Comparison of ENCODE assay signal across 23 cellular contexts in the genomic region with DNA sequence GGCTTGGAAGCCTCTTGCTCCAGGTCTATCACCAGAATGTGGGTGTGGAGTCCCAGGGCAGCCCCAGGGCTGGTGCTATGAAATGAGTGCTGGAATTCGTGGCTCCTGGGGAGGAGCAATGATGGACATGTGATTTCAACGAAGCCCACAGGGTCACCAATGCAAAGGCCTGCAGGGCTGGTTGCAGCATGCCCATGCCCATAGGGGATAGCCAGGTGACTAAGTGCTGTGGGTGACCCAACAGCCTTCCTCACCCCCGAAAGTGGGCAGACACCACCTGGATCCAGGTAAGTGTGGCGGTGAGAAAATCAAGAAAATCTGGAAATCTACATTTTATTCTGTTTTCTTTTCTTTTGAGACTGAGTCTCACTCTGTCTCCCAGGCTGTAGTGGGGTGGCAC.
DNase-seq lines count a peak whose midpoint lies in the region; ATAC-seq, FAIRE-seq and TF ChIP-seq lines count a peak whose summit lies in the region.
"Had no signal": no experiment of that assay in that cellular context is flagged by ENCODE, and none has a peak within 500 bp of the region (broad histone marks: within the 10 kb centered on the region; RNA-seq: fewer than 3 reads in every experiment).

No MANE protein-coding gene starts in this region.

- no peak overlapping the region for H3K23ac ChIP-seq in H1 (ENCODE audit: insufficient read length)

- intact Hi-C loops in mammary epithelial cell (cut with micrococcal nuclease), result no loop called here
- intact Hi-C loops in breast epithelium (cut with DNase I; ENCODE audit: low total_unique reads), result no loop called here

- H4K20me1 ChIP-seq in mammary epithelial cell (ENCODE audit: insufficient read depth, low read length) (no peaks in the 10 kb centered on the region), H1 (replicated peaks in 1 of 2; ENCODE audit: control insufficient read depth in 1 of 2, insufficient read depth in 2 of 2, low read length in 2 of 2) (no peaks in the 10 kb centered on the region)
- H4K20me1 ChIP-seq: BLaER1 had no signal

- peak; percentile 0 for DNase-seq in mammary epithelial cell
- DNase-seq in breast epithelium (ENCODE audit: low spot score in 2 of 2), result no peak
- DNase-seq in H1 (ENCODE audit: low read depth in 1 of 2, low spot score in 2 of 2), result no peak
- no peak for DNase-seq in nephron progenitor cell
- DNase-seq in NCI-H2171 (lab: John Stamatoyannopoulos, UW), result no peak
- DNase-seq: CD4-positive, alpha-beta T cell; CD8-positive, alpha-beta memory T cell; DMS 273 treated with DMSO at 0.1 percent for 48 hours; DMS79; EL; GDM1; GOT3; H7; HCEC 1CT had no signal

- no peak overlapping the region for H3K9ac ChIP-seq in mammary epithelial cell (ENCODE audit: insufficient read depth, low read length)
- no peak overlapping the region for H3K9ac ChIP-seq in H1 (replicated peaks in 1 of 4; ENCODE audit: extremely low read depth in 1 of 4, low read depth in 3 of 4, low read length in 3 of 4)
- H3K9ac ChIP-seq: BLaER1 had no signal

- no peak overlapping the region for H3K18ac ChIP-seq in H1 (ENCODE audit: extremely low read depth, low read length)

- H3K14ac ChIP-seq in H1 (ENCODE audit: insufficient read length), result no peak overlapping the region

- no peak overlapping the region for H3K4ac ChIP-seq in H1 (replicated peaks; ENCODE audit: insufficient read length, low read depth, low read length)

- H4K91ac ChIP-seq in H1 (replicated peaks; ENCODE audit: insufficient read length, low read length), result no peak overlapping the region

- TF ChIP-seq EP300 in H1 (IDR thresholded peaks at IDR 0.05; ENCODE audit: borderline replicate concordance in 1 of 2, low read depth in 2 of 2, low read length in 2 of 2), result no peak

- H3K9me3 ChIP-seq in mammary epithelial cell (replicated peaks; ENCODE audit: insufficient read depth, low read length) (peaks cover 4% of the 10 kb centered on the region), breast epithelium (no peaks in the 10 kb centered on the region), H1 (ENCODE audit: insufficient read depth in 2 of 2, low read depth in 1 of 2, low read length in 1 of 2) (peaks cover 0 to 3% of the 10 kb centered on the region in 2 experiments; a peak in 1 of 4 replicates)
- H3K9me3 ChIP-seq: BLaER1 had no signal

- peaks cover 5% of the 10 kb centered on the region for H3K27me3 Mint-ChIP-seq in nephron progenitor cell (ENCODE audit: low read depth, poor library complexity)

- H3K27ac ChIP-seq in mammary epithelial cell (ENCODE audit: insufficient read depth, low read depth, low read length) (no peak overlapping the region), breast epithelium (no peak overlapping the region), H1 (ENCODE audit: low read depth, low read length) (no peak overlapping the region)
- H3K27ac ChIP-seq: 22Rv1, BLaER1 had no signal

- no peak overlapping the region for H2AK5ac ChIP-seq in H1 (ENCODE audit: low read depth, low read length)

- TF ChIP-seq CTCF in mammary epithelial cell (conservative IDR thresholded peaks at IDR 0.05 in 1 of 2, IDR thresholded peaks at IDR 0.05 in 1 of 2; ENCODE audit: extremely low read depth in 1 of 2, insufficient read depth in 1 of 2, low read depth in 1 of 2, low read length in 2 of 2), result no peak
- no peak for TF ChIP-seq CTCF in breast epithelium (IDR thresholded peaks at IDR 0.05)
- TF ChIP-seq CTCF in H1 (IDR thresholded peaks at IDR 0.05; ENCODE audit: control extremely low read depth in 1 of 3, insufficient read depth in 1 of 3, low read depth in 1 of 3, low read length in 3 of 3), result no peak
- TF ChIP-seq CTCF in nephron progenitor cell (IDR thresholded peaks at IDR 0.05), result no peak

- H3K23me2 ChIP-seq in H1 (ENCODE audit: low read depth, low read length), result no peaks in the 10 kb centered on the region

- no peak overlapping the region for H4K8ac ChIP-seq in H1 (ENCODE audit: extremely low read depth, insufficient read depth, low read length)

- no peak overlapping the region for H3K4me3 Mint-ChIP-seq in nephron progenitor cell
- H3K4me3 Mint-ChIP-seq: B cell; CD14-positive monocyte; CD4-positive, alpha-beta T cell; CD8-positive, alpha-beta memory T cell had no signal

- no peak for ATAC-seq in GM19324 (IDR thresholded peaks at IDR 0.05; ENCODE audit: low FRiP score, unreplicated experiment)
- ATAC-seq: GM12878 had no signal

- TF ChIP-seq POLR2A in breast epithelium (IDR thresholded peaks at IDR 0.05) (no peak), H1 (IDR thresholded peaks at IDR 0.05; ENCODE audit: control extremely low read depth in 1 of 2, low read depth in 2 of 2, low read length in 2 of 2) (no peak)

- H2BK20ac ChIP-seq in H1 (ENCODE audit: low read length), result 0 out of 2 replicates have a peak overlapping the region, but pooled peaks have one; percentile 57

- H3K4me1 Mint-ChIP-seq in nephron progenitor cell, result peaks cover 11% of the 10 kb centered on the region
- H3K4me1 Mint-ChIP-seq: B cell; CD8-positive, alpha-beta memory T cell had no signal

- dilution Hi-C loops in mammary epithelial cell (cut with HindIII; ENCODE audit: low sequenced_read_pairs), result no loop called here

- no TSS peak for BruUV-seq in mammary epithelial cell (replicated peaks; lab: Mats Ljungman, UMichigan)

- H3K9me3 Mint-ChIP-seq in nephron progenitor cell, result no peaks in the 10 kb centered on the region
- H3K9me3 Mint-ChIP-seq: CD4-positive, alpha-beta T cell had no signal

- no peak overlapping the region for H2AFZ ChIP-seq in mammary epithelial cell (ENCODE audit: low read depth, low read length)
- H2AFZ ChIP-seq in H1 (ENCODE audit: low read length), result no peak overlapping the region

- H3K27me3 ChIP-seq in mammary epithelial cell (ENCODE audit: insufficient read depth, low read length) (no peaks in the 10 kb centered on the region), breast epithelium (no peaks in the 10 kb centered on the region), H1 (replicated peaks in 1 of 4; ENCODE audit: control insufficient read depth in 3 of 4, extremely low read depth in 1 of 4, insufficient read depth in 3 of 4, low read length in 3 of 4) (no peaks in the 10 kb centered on the region)
- H3K27me3 ChIP-seq: BLaER1 had no signal

- H2BK120ac ChIP-seq in H1 (replicated peaks; ENCODE audit: low read depth, low read length), result no peak overlapping the region

- no peak for TF ChIP-seq RAD21 in H1 (IDR thresholded peaks at IDR 0.05 in 1 of 2, conservative IDR thresholded peaks at IDR 0.05 in 1 of 2; ENCODE audit: low read depth in 2 of 2, low read length in 2 of 2)

- H3K56ac ChIP-seq in H1 (replicated peaks; ENCODE audit: insufficient read length, low read depth, low read length), result no peak overlapping the region

- no peak overlapping the region for H2BK12ac ChIP-seq in H1 (ENCODE audit: low read depth, low read length)

- H3K36me3 ChIP-seq in mammary epithelial cell (ENCODE audit: insufficient read depth, low read length), result no peaks in the 10 kb centered on the region
- no peaks in the 10 kb centered on the region for H3K36me3 ChIP-seq in breast epithelium
- no peaks in the 10 kb centered on the region for H3K36me3 ChIP-seq in H1 (ENCODE audit: control insufficient read depth in 2 of 4, insufficient read depth in 4 of 4, low read length in 3 of 4)
- H3K36me3 ChIP-seq: BLaER1 had no signal

- no peak for FAIRE-seq in H1 (lab: Jason Lieb, UNC)
- FAIRE-seq: A204.1, D721Med, GM12878, GM19239 had no signal

- H3K79me1 ChIP-seq in H1 (ENCODE audit: low read depth, low read length), result no peaks in the 10 kb centered on the region

- no peaks in the 10 kb centered on the region for H3K79me2 ChIP-seq in mammary epithelial cell (ENCODE audit: insufficient read depth, low read length)
- no peaks in the 10 kb centered on the region for H3K79me2 ChIP-seq in H1 (ENCODE audit: control insufficient read depth in 1 of 2, insufficient read depth in 2 of 2, low read length in 2 of 2)

- H3K36me3 Mint-ChIP-seq in nephron progenitor cell (ENCODE audit: low read depth), result no peaks in the 10 kb centered on the region
- H3K36me3 Mint-ChIP-seq: CD14-positive monocyte; CD8-positive, alpha-beta memory T cell had no signal

- no peak overlapping the region for H3K4me3 ChIP-seq in mammary epithelial cell (replicated peaks in 1 of 3; ENCODE audit: insufficient read depth in 1 of 3, low read depth in 2 of 3, low read length in 3 of 3)
- no peak overlapping the region for H3K4me3 ChIP-seq in breast epithelium
- no peak overlapping the region for H3K4me3 ChIP-seq in H1 (ENCODE audit: extremely low read depth in 1 of 4, insufficient read depth in 2 of 4, low read depth in 3 of 4, low read length in 4 of 4)
- H3K4me3 ChIP-seq: BLaER1, GM12878 had no signal

- in situ Hi-C loops in mammary epithelial cell (cut with MboI; ENCODE audit: low sequenced_read_pairs in 2 of 2), result no loop called here

- peak overlapping the region; percentile 2 for H3K27ac Mint-ChIP-seq in nephron progenitor cell
- H3K27ac Mint-ChIP-seq: B cell; CD14-positive monocyte; CD4-positive, alpha-beta T cell; CD8-positive, alpha-beta memory T cell had no signal

- H3K4me2 ChIP-seq in mammary epithelial cell (ENCODE audit: insufficient read depth, low read depth, low read length), result no peak overlapping the region
- H3K4me2 ChIP-seq in H1 (ENCODE audit: insufficient read depth in 1 of 2, low read depth in 2 of 2, low read length in 2 of 2), result no peak overlapping the region
- H3K4me2 ChIP-seq: BLaER1 had no signal

- WGBS in mammary epithelial cell (ENCODE audit: low coverage, missing lambda C conversion rate), result 47% methylated on average over 2 of the region's 4 CpGs
- WGBS in H1 (ENCODE audit: extremely low coverage in 1 of 2, insufficient coverage in 1 of 2, insufficient read length in 1 of 2, insufficient replicate concordance in 2 of 2, low coverage in 1 of 2, low lambda C conversion rate in 2 of 2, missing lambda C conversion rate in 1 of 2), 2 experiments, result 89% methylated on average over 4 of the region's 4 CpGs; no CpG with 5 or more reads in 1 of the 2 experiments

- CTCF ChIA-PET in mammary epithelial cell (lab: Charles Lee; ENCODE audit: low non-redundant PET) (no interaction called here), H1 (lab: Charles Lee; ENCODE audit: partially characterized antibody) (interaction anchor here (1.4 to 3.9 kb wide), 5 partner anchors 9 to 329 kb away, joined by 4 to 25 read pairs (median 9); no protein-coding TSS in a partner anchor)

- H2BK5ac ChIP-seq in H1 (ENCODE audit: low read depth, low read length), result peak overlapping the region; percentile 15; the same call in 1 of the 2 replicates

- no peak overlapping the region for H2BK15ac ChIP-seq in H1 (ENCODE audit: low read length)

- no peak overlapping the region for H4K5ac ChIP-seq in H1 (ENCODE audit: insufficient read length, low read depth, low read length)

- POLR2A ChIA-PET in H1 (lab: Charles Lee; ENCODE audit: partially characterized antibody), result no interaction called here

- H3K4me1 ChIP-seq in mammary epithelial cell (ENCODE audit: insufficient read depth, low read length) (no peaks in the 10 kb centered on the region), breast epithelium (no peaks in the 10 kb centered on the region), H1 (replicated peaks in 1 of 4; ENCODE audit: control insufficient read depth in 3 of 4, insufficient read depth in 4 of 4, low read length in 3 of 4) (peaks cover 0 to 4% (median 2%) of the 10 kb centered on the region in 4 experiments; a peak in 3 of 7 replicates)
- H3K4me1 ChIP-seq: BLaER1 had no signal

TF ChIP-seq in H1, 55 proteins besides CTCF, POLR2A, EP300 and RAD21 (continues in another document):
- TF ChIP-seq SAP30 (IDR thresholded peaks at IDR 0.05; ENCODE audit: insufficient read depth, insufficient replicate concordance, low read length), result no peak
- no peak for TF ChIP-seq HDAC6 (IDR thresholded peaks at IDR 0.05; ENCODE audit: low read depth, low read length)
